In the genomic region with DNA sequence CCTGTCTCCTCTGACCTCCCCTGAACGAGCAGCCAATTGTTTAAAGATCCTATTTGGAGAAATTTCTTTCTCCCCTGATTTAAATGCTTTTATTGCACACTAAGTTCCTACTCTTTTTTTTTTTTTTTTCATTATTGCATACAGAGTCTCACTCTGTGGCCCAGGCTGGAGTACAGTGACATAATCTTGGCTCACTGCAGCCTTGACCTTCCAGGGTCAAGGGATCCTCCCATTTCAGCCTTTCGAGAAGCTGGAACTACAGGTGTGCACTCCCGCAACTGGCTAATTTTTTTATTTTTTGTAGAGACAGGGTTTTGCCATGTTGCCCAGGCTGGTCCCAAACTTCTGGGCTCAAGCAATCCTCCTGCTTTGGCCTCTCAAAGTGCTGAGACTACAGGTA, we compare ENCODE assay signal across 15 cellular contexts. TPM values are rescaled to one million over a fixed set of nuclear protein-coding genes. Genes with fewer than 3 reads are reported as not detected.
"Had no signal": no experiment of that assay in that cellular context is flagged by ENCODE, and none has a peak within 500 bp of the region (broad histone marks: within the 10 kb centered on the region; RNA-seq: fewer than 3 reads in every experiment).

No MANE protein-coding gene starts in this region.

- H3K9me3 ChIP-seq: colonic mucosa, gastrocnemius medialis, mucosa of descending colon, stomach had no signal

- H3K27ac ChIP-seq: cardiac muscle cell, colonic mucosa, epithelial cell of prostate, gastrocnemius medialis had no signal

- H3K4me3 ChIP-seq: cardiac muscle cell, colonic mucosa, gastrocnemius medialis, mucosa of descending colon, stomach had no signal

- H3K4me3 Mint-ChIP-seq: activated T-cell treated with anti-CD3 and anti-CD28 coated beads, Interleukin-2, amount 50 U/mL, for 72 hours had no signal

- ATAC-seq: activated T-cell treated with anti-CD3 and anti-CD28 coated beads, Interleukin-2, amount 50 U/mL, for 72 hours; gastrocnemius medialis; mucosa of descending colon had no signal

- H3K4me1 ChIP-seq: colonic mucosa had no signal

- H3K36me3 ChIP-seq: cardiac muscle cell, colonic mucosa, gastrocnemius medialis, stomach had no signal

- H3K27ac Mint-ChIP-seq: activated T-cell treated with anti-CD3 and anti-CD28 coated beads, Interleukin-2, amount 50 U/mL, for 72 hours had no signal

- DNase-seq: activated CD4-positive, alpha-beta T cell treated with anti-CD3 and anti-CD28 coated beads, Interleukin-2, amount 50 U/mL, for 4 hours; activated T-cell treated with anti-CD3 and anti-CD28 coated beads, Interleukin-2, amount 50 U/mL, for 72 hours; colonic mucosa; effector CD8-positive, alpha-beta T cell; gastrocnemius medialis; hippocampal formation; kidney glomerular epithelial cell; mucosa of descending colon; stimulated activated CD4-positive, alpha-beta T cell treated with anti-CD3 and anti-CD28 coated beads, Interleukin-15, amount 100 ng/mL, for 24 hours; stimulated activated CD4-positive, alpha-beta T cell treated with anti-CD3 and anti-CD28 coated beads, Interleukin-4, amount 100 ng/mL, for 24 hours; stomach; T-helper 2 cell had no signal

- H3K27me3 ChIP-seq: cardiac muscle cell, colonic mucosa, gastrocnemius medialis, stomach had no signal

RNA-seq across cellular contexts. Expression of gene P2RX7, which starts 5.2 kb away (rescaled TPM):
- polyA plus RNA-seq: neural cell had no signal
